ENCODE assay signal across 1 cellular context in genomic region chr2:231337807-231338759, GRCh38.
TF ChIP-seq lines count a peak whose summit lies in the region.

No MANE protein-coding gene starts in this region.

TF ChIP-seq in HepG2, 621 proteins besides CTCF, POLR2A, EP300 and RAD21 (continued from another document):
- TF ChIP-seq ZNF770 (CRISPR knock-in tag; IDR thresholded peaks at IDR 0.05) (peak; percentile 74; the same call in 1 of the 2 replicates), NFYC (CRISPR knock-in tag; IDR thresholded peaks at IDR 0.05) (no peak), ZNF674 (CRISPR knock-in tag; IDR thresholded peaks at IDR 0.05; ENCODE audit: low read depth) (no peak), REPIN1 (CRISPR knock-in tag; IDR thresholded peaks at IDR 0.05; ENCODE audit: borderline replicate concordance, low read depth) (no peak), CREM (IDR thresholded peaks at IDR 0.05) (no peak), CREM (CRISPR knock-in tag; IDR thresholded peaks at IDR 0.05) (no peak), ZXDC (CRISPR knock-in tag; IDR thresholded peaks at IDR 0.05) (no peak), ZNF598 (CRISPR knock-in tag; IDR thresholded peaks at IDR 0.05; ENCODE audit: borderline replicate concordance) (no peak), RELA (CRISPR knock-in tag; IDR thresholded peaks at IDR 0.05) (no peak), ZNF773 (CRISPR knock-in tag; IDR thresholded peaks at IDR 0.05; ENCODE audit: borderline replicate concordance) (no peak), AHDC1 (CRISPR knock-in tag; IDR thresholded peaks at IDR 0.05; ENCODE audit: borderline replicate concordance) (no peak), FOXO1 (CRISPR knock-in tag; IDR thresholded peaks at IDR 0.05) (no peak), TEAD3 (CRISPR knock-in tag; optimal IDR thresholded peaks at IDR 0.05; ENCODE audit: borderline replicate concordance) (peak; percentile 77), BCL3 (CRISPR knock-in tag; IDR thresholded peaks at IDR 0.05) (0 out of 2 replicates have a peak, but pooled peaks have one; percentile 29), HNF1A (IDR thresholded peaks at IDR 0.05; ENCODE audit: low read depth) (no peak), HNF1A (CRISPR knock-in tag; IDR thresholded peaks at IDR 0.05; ENCODE audit: borderline replicate concordance) (no peak), ZSCAN31 (CRISPR knock-in tag; IDR thresholded peaks at IDR 0.05; ENCODE audit: low read depth) (no peak), LBX2 (CRISPR knock-in tag; IDR thresholded peaks at IDR 0.05; ENCODE audit: borderline replicate concordance) (no peak), ZBTB34 (CRISPR knock-in tag; IDR thresholded peaks at IDR 0.05) (no peak), ZNF619 (CRISPR knock-in tag; IDR thresholded peaks at IDR 0.05) (no peak)
